In the genomic region with DNA sequence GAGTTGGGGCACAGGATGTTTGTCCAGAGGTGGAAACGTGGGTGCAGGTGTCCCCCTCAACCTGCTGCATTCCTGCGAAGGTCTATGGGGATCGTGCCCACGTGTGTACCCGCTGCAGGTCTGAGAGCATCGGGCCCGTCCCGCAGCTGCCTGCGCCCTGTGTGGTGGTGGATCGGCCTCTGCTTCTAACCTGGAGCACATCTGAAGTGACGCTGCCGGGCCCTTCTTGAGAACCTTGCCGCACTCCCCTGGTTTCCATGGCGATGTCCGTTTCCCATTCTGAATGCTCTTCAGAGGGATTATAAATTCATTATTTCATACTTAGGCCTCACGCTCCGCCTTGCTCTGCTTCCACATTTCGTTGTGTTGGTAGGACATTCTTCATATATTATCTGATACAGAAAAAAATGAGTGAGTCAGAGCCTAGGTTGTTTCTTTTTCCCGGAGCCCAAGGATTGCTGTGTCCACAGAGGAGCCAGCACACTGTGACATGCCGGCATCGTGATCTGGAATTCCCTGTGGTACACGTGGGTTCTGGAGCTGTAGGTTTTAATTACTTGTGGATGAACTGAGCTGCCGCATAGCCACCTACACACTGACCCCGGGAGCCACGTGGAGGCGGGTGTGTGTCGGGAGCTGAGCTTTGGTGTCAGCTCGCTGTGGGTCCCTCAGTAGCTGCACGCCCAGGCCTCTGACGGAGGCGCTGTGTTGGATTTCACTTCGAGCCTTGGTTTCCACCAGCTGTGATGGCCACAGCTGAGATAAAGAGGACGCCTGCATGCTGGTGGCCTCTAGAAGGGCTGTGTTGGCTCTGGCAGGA, we compare ENCODE assay signal across 1 cellular context.
TF ChIP-seq lines count a peak whose summit lies in the region.

No MANE protein-coding gene starts in this region.

TF ChIP-seq in SK-N-SH treated with all-trans-retinoic acid at 6 μM for 48 hours, 23 proteins besides CTCF, POLR2A, EP300 and RAD21 (continued from another document):
- TF ChIP-seq SNAI2 (CRISPR knock-in tag; IDR thresholded peaks at IDR 0.05) (no peak), PPARA (CRISPR knock-in tag; IDR thresholded peaks at IDR 0.05; ENCODE audit: borderline replicate concordance) (no peak), OSR1 (CRISPR knock-in tag; IDR thresholded peaks at IDR 0.05) (no peak), ZFP30 (CRISPR knock-in tag; IDR thresholded peaks at IDR 0.05) (no peak), ISL1 (CRISPR knock-in tag; IDR thresholded peaks at IDR 0.05) (no peak)
